ENCODE assay signal across 18 cellular contexts in genomic region chr3:106720510-106720909, GRCh38.
"Had no signal": no experiment of that assay in that cellular context is flagged by ENCODE, and none has a peak within 500 bp of the region (broad histone marks: within the 10 kb centered on the region; RNA-seq: fewer than 3 reads in every experiment).

No MANE protein-coding gene starts in this region.

- H3K4me1 Mint-ChIP-seq: naive thymus-derived CD4-positive, alpha-beta T cell; nephron progenitor cell; stimulated activated effector memory CD8-positive, alpha-beta T cell treated with anti-CD3 and anti-CD28 coated beads, Interleukin-12 subunit alpha, Interleukin-12 subunit beta, amount 100 ng/mL, for 72 hours had no signal

- H3K27ac Mint-ChIP-seq: naive thymus-derived CD4-positive, alpha-beta T cell; nephron progenitor cell; progenitor cell of endocrine pancreas; stimulated activated effector memory CD8-positive, alpha-beta T cell treated with anti-CD3 and anti-CD28 coated beads, Interleukin-12 subunit alpha, Interleukin-12 subunit beta, amount 100 ng/mL, for 72 hours; stimulated activated naive CD8-positive, alpha-beta T cell treated with anti-CD3 and anti-CD28 coated beads, Interleukin-15, Interleukin-2, amounts not matched to agents 100 ng/mL and 50 ng/mL, for 24 hours had no signal

- H3K4me3 Mint-ChIP-seq: naive thymus-derived CD4-positive, alpha-beta T cell; nephron progenitor cell; stimulated activated effector memory CD8-positive, alpha-beta T cell treated with anti-CD3 and anti-CD28 coated beads, Interleukin-12 subunit alpha, Interleukin-12 subunit beta, amount 100 ng/mL, for 72 hours; stimulated activated naive CD8-positive, alpha-beta T cell treated with anti-CD3 and anti-CD28 coated beads, Interleukin-15, Interleukin-2, amounts not matched to agents 100 ng/mL and 50 ng/mL, for 24 hours had no signal

- H3K27me3 ChIP-seq: heart left ventricle, ovary, tibial artery, upper lobe of left lung, uterus had no signal

- H3K9me3 Mint-ChIP-seq: nephron progenitor cell; stimulated activated effector memory CD8-positive, alpha-beta T cell treated with anti-CD3 and anti-CD28 coated beads, Interleukin-12 subunit alpha, Interleukin-12 subunit beta, amount 100 ng/mL, for 72 hours; stimulated activated naive CD8-positive, alpha-beta T cell treated with anti-CD3 and anti-CD28 coated beads, Interleukin-15, Interleukin-2, amounts not matched to agents 100 ng/mL and 50 ng/mL, for 24 hours had no signal

- H3K9me3 ChIP-seq: heart left ventricle, upper lobe of left lung, uterus had no signal

- H3K4me3 ChIP-seq: coronary artery, heart left ventricle, ovary, tibial artery, upper lobe of left lung, uterus had no signal

- H3K4me1 ChIP-seq: heart left ventricle, tibial artery, upper lobe of left lung, uterus had no signal

- ATAC-seq: esophagus mucosa; heart left ventricle; naive thymus-derived CD4-positive, alpha-beta T cell; right cardiac atrium; stimulated activated effector memory CD8-positive, alpha-beta T cell treated with anti-CD3 and anti-CD28 coated beads, Interleukin-12 subunit alpha, Interleukin-12 subunit beta, amount 100 ng/mL, for 72 hours had no signal

- H3K36me3 ChIP-seq: heart left ventricle, ovary, tibial artery, upper lobe of left lung, uterus had no signal

- H3K27me3 Mint-ChIP-seq: progenitor cell of endocrine pancreas had no signal

- DNase-seq: effector CD8-positive, alpha-beta T cell; heart left ventricle; hippocampal formation; kidney glomerular epithelial cell; naive thymus-derived CD4-positive, alpha-beta T cell; nephron progenitor cell; stimulated activated CD4-positive, alpha-beta T cell treated with anti-CD3 and anti-CD28 coated beads, Interleukin-4, amount 100 ng/mL, for 1 hour; stimulated activated CD8-positive, alpha-beta memory T cell treated with anti-CD3 and anti-CD28 coated beads, Interleukin-4, amount 100 ng/mL, for 48 hours; tibial artery; uterus had no signal

- H3K27ac ChIP-seq: coronary artery, heart left ventricle, ovary, tibial artery, upper lobe of left lung, uterus had no signal

- H3K36me3 Mint-ChIP-seq: naive thymus-derived CD4-positive, alpha-beta T cell; stimulated activated effector memory CD8-positive, alpha-beta T cell treated with anti-CD3 and anti-CD28 coated beads, Interleukin-12 subunit alpha, Interleukin-12 subunit beta, amount 100 ng/mL, for 72 hours had no signal
